Comparison of ENCODE assay signal across 8 cellular contexts in genomic region chr14:77542349-77543239, GRCh38. TPM values are rescaled to one million over a fixed set of nuclear protein-coding genes. Genes with fewer than 3 reads are reported as not detected.
A peak's percentile ranks its signal among the peaks of the same experiment; 100 is the strongest.
DNase-seq lines count a peak whose midpoint lies in the region; ATAC-seq, FAIRE-seq and TF ChIP-seq lines count a peak whose summit lies in the region.

No MANE protein-coding gene starts in this region.

- peaks cover 16% of the 10 kb centered on the region for H3K4me1 Mint-ChIP-seq in stimulated activated naive CD8-positive, alpha-beta T cell treated with anti-CD3 and anti-CD28 coated beads, Interleukin-15, Interleukin-2, amounts not matched to agents 100 ng/mL and 50 ng/mL, for 24 hours (ENCODE audit: low read depth)
- peaks cover 15% of the 10 kb centered on the region for H3K4me1 Mint-ChIP-seq in stimulated activated naive CD8-positive, alpha-beta T cell treated with anti-CD3 and anti-CD28 coated beads, Interleukin-15, amount 100 ng/mL, for 72 hours
- H3K4me1 Mint-ChIP-seq in endodermal cell, result peaks cover 47% of the 10 kb centered on the region

- H3K27ac Mint-ChIP-seq in stimulated activated naive CD8-positive, alpha-beta T cell treated with anti-CD3 and anti-CD28 coated beads, Interleukin-15, Interleukin-2, amounts not matched to agents 100 ng/mL and 50 ng/mL, for 24 hours, result peak overlapping the region; percentile 0
- H3K27ac Mint-ChIP-seq in stimulated activated naive CD8-positive, alpha-beta T cell treated with anti-CD3 and anti-CD28 coated beads, Interleukin-15, amount 100 ng/mL, for 72 hours, result no peak overlapping the region
- peak overlapping the region; percentile 85 for H3K27ac Mint-ChIP-seq in endodermal cell

- H3K4me3 Mint-ChIP-seq in stimulated activated naive CD8-positive, alpha-beta T cell treated with anti-CD3 and anti-CD28 coated beads, Interleukin-15, Interleukin-2, amounts not matched to agents 100 ng/mL and 50 ng/mL, for 24 hours, result no peak overlapping the region
- no peak overlapping the region for H3K4me3 Mint-ChIP-seq in stimulated activated naive CD8-positive, alpha-beta T cell treated with anti-CD3 and anti-CD28 coated beads, Interleukin-15, amount 100 ng/mL, for 72 hours
- peak overlapping the region; percentile 14 for H3K4me3 Mint-ChIP-seq in endodermal cell

- H3K4me1 ChIP-seq in endodermal cell (ENCODE audit: control insufficient read depth, insufficient read depth, low read length) (peaks cover 3% of the 10 kb centered on the region), muscle layer of colon (ENCODE audit: insufficient read depth, low read length) (peaks cover 16% of the 10 kb centered on the region)

- FAIRE-seq in frontal cortex (lab: Jason Lieb, UNC) (no peak), RCC 7860 (lab: Jason Lieb, UNC) (no peak)

- TF ChIP-seq CTCF in endodermal cell (conservative IDR thresholded peaks at IDR 0.05), result no peak

- H3K9me3 ChIP-seq in endodermal cell (ENCODE audit: control insufficient read depth, low read length) (no peaks in the 10 kb centered on the region), muscle layer of colon (ENCODE audit: low read length) (no peaks in the 10 kb centered on the region)

- DNase-seq in stimulated activated naive CD8-positive, alpha-beta T cell treated with anti-CD3 and anti-CD28 coated beads, Interleukin-15, amount 100 ng/mL, for 72 hours, result no peak
- no peak for DNase-seq in endodermal cell
- no peak for DNase-seq in HK-2 (ENCODE audit: unreplicated experiment)
- no peak for DNase-seq in frontal cortex (ENCODE audit: low spot score in 2 of 2)
- DNase-seq in RCC 7860 (ENCODE audit: low spot score), result no peak

- H3K4me3 ChIP-seq in endodermal cell (ENCODE audit: low read length) (no peak overlapping the region), muscle layer of colon (ENCODE audit: low read depth in 1 of 2, low read length in 2 of 2) (peak overlapping the region in 1 of 2 donors; percentile 1)

- ATAC-seq in stimulated activated naive CD8-positive, alpha-beta T cell treated with anti-CD3 and anti-CD28 coated beads, Interleukin-15, amount 100 ng/mL, for 72 hours, result no peak
- no peak for ATAC-seq in HG03460 (IDR thresholded peaks at IDR 0.05; ENCODE audit: unreplicated experiment)

- H3K9me3 Mint-ChIP-seq in stimulated activated naive CD8-positive, alpha-beta T cell treated with anti-CD3 and anti-CD28 coated beads, Interleukin-15, Interleukin-2, amounts not matched to agents 100 ng/mL and 50 ng/mL, for 24 hours, result no peaks in the 10 kb centered on the region
- no peaks in the 10 kb centered on the region for H3K9me3 Mint-ChIP-seq in stimulated activated naive CD8-positive, alpha-beta T cell treated with anti-CD3 and anti-CD28 coated beads, Interleukin-15, amount 100 ng/mL, for 72 hours
- no peaks in the 10 kb centered on the region for H3K9me3 Mint-ChIP-seq in endodermal cell

- H3K36me3 Mint-ChIP-seq in stimulated activated naive CD8-positive, alpha-beta T cell treated with anti-CD3 and anti-CD28 coated beads, Interleukin-15, Interleukin-2, amounts not matched to agents 100 ng/mL and 50 ng/mL, for 24 hours (ENCODE audit: low read depth), result peaks cover 9% of the 10 kb centered on the region
- H3K36me3 Mint-ChIP-seq in endodermal cell (ENCODE audit: low read depth), result peaks cover 14% of the 10 kb centered on the region

- no peak overlapping the region for H3K9ac ChIP-seq in endodermal cell (ENCODE audit: extremely low read depth, low read length, poor library complexity, severe bottlenecking)
- H3K9ac ChIP-seq in muscle layer of colon (ENCODE audit: low read length), result no peak overlapping the region

- H3K27me3 Mint-ChIP-seq in stimulated activated naive CD8-positive, alpha-beta T cell treated with anti-CD3 and anti-CD28 coated beads, Interleukin-15, Interleukin-2, amounts not matched to agents 100 ng/mL and 50 ng/mL, for 24 hours, result no peaks in the 10 kb centered on the region
- H3K27me3 Mint-ChIP-seq in stimulated activated naive CD8-positive, alpha-beta T cell treated with anti-CD3 and anti-CD28 coated beads, Interleukin-15, amount 100 ng/mL, for 72 hours, result no peaks in the 10 kb centered on the region
- H3K27me3 Mint-ChIP-seq in endodermal cell (ENCODE audit: insufficient read depth), result no peaks in the 10 kb centered on the region

- H3K27me3 ChIP-seq in endodermal cell (ENCODE audit: control insufficient read depth, insufficient read depth, low read length, poor library complexity, severe bottlenecking), result no peaks in the 10 kb centered on the region
- H3K27me3 ChIP-seq in muscle layer of colon (ENCODE audit: control insufficient read depth in 1 of 2, insufficient read depth in 2 of 2, low read length in 2 of 2), result no peaks in the 10 kb centered on the region

- H3K27ac ChIP-seq in endodermal cell (ENCODE audit: low read depth, low read length) (no peak overlapping the region), muscle layer of colon (ENCODE audit: low read depth, low read length) (peak overlapping the region; percentile 46)

- H3K36me3 ChIP-seq in endodermal cell (ENCODE audit: control insufficient read depth, insufficient read depth, low read length) (peaks cover 4% of the 10 kb centered on the region), muscle layer of colon (ENCODE audit: insufficient read depth, low read length) (no peaks in the 10 kb centered on the region)

- WGBS in endodermal cell (ENCODE audit: insufficient coverage in 1 of 2, insufficient read length in 1 of 2), 2 experiments, result 80 to 82% methylated on average over 11 of the region's 11 CpGs

RNA-seq across cellular contexts. Expression of gene ISM2, which starts 44.0 kb away (rescaled TPM):
- 1 to 10 TPM; 1.3 to 1.6 TPM for total RNA-seq in endodermal cell
- 0.28 TPM for polyA plus RNA-seq in endodermal cell (2013, experiment 1 of 2)
- polyA plus RNA-seq in endodermal cell (2013, experiment 2 of 2), result 0.12 TPM
- total RNA-seq in frontal cortex, result 1.2 TPM

Comparison
In these comparisons a context has a peak if more than half of its experiments do, and no peak if none do; other contexts are left out.
1. H3K27ac Mint-ChIP-seq: peak in stimulated activated naive CD8-positive, alpha-beta T cell treated with anti-CD3 and anti-CD28 coated beads, Interleukin-15, Interleukin-2, amounts not matched to agents 100 ng/mL and 50 ng/mL, for 24 hours (single experiment) and endodermal cell (single experiment); none in stimulated activated naive CD8-positive, alpha-beta T cell treated with anti-CD3 and anti-CD28 coated beads, Interleukin-15, amount 100 ng/mL, for 72 hours (0 of 2).